In the genomic region with DNA sequence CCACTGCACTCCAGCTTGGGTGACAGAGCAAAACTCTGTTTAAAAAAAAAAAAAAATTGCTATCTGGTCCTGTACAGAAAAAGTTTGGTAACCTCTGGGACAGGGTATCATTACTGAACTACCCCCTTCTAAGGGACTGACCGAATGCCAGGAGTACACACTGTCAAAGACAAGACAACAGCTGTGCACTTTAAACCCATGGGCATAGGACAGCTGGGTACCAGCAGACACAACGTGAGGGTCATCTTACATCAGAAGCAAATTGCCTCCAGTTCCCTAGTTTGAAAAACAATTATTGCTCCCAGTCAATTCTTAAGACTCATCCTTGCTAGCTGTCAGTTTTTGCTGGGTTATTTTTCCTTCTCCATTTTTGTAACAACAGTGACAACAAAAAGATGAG, we compare ENCODE assay signal across 25 cellular contexts. TPM values are rescaled to one million over a fixed set of nuclear protein-coding genes. Genes with fewer than 3 reads are reported as not detected.
"Had no signal": no experiment of that assay in that cellular context is flagged by ENCODE, and none has a peak within 500 bp of the region (broad histone marks: within the 10 kb centered on the region; RNA-seq: fewer than 3 reads in every experiment).

No MANE protein-coding gene starts in this region.

- H3K27ac Mint-ChIP-seq: activated naive CD4-positive, alpha-beta T cell treated with anti-CD3 and anti-CD28 coated beads for 36 hours; activated naive CD8-positive, alpha-beta T cell treated with anti-CD3 and anti-CD28 coated beads, Interleukin-2, amount 50 U/mL, for 24 hours; naive thymus-derived CD4-positive, alpha-beta T cell had no signal

- H3K27ac ChIP-seq: brain microvascular endothelial cell, coronary artery, pancreas, tibial artery, VCaP had no signal

- H3K4me3 ChIP-seq: coronary artery, pancreas, tibial artery had no signal

- FAIRE-seq: pancreas had no signal

- DNase-seq: activated CD4-positive, alpha-beta T cell treated with anti-CD3 and anti-CD28 coated beads, Interleukin-2, amount 50 U/mL, for 1 hour; activated CD4-positive, CD25-positive, alpha-beta regulatory T cell treated with anti-CD3 and anti-CD28 coated beads, Interleukin-2, amount 50 U/mL, for 72 hours; activated CD8-positive, alpha-beta memory T cell treated with anti-CD3 and anti-CD28 coated beads, Interleukin-2, amount 50 U/mL, for 4 hours; activated naive CD4-positive, alpha-beta T cell treated with anti-CD3 and anti-CD28 coated beads for 36 hours; activated naive CD8-positive, alpha-beta T cell treated with anti-CD3 and anti-CD28 coated beads, Interleukin-2, amount 50 U/mL, for 24 hours; activated T-cell treated with anti-CD3 and anti-CD28 coated beads, Interleukin-2, amount 50 U/mL, for 4 hours; anterior cingulate cortex; brain microvascular endothelial cell; hippocampal formation; islet precursor cell; naive thymus-derived CD4-positive, alpha-beta T cell; pancreas; stimulated activated naive CD8-positive, alpha-beta T cell treated with anti-CD3 and anti-CD28 coated beads, Interleukin-15, Interleukin-2, amounts not matched to agents 100 U/mL and 50 U/mL, for 24 hours; substantia nigra; SW 1271; T-helper 2 cell; tibial artery had no signal

- H3K9me3 Mint-ChIP-seq: activated naive CD4-positive, alpha-beta T cell treated with anti-CD3 and anti-CD28 coated beads for 36 hours; activated naive CD8-positive, alpha-beta T cell treated with anti-CD3 and anti-CD28 coated beads, Interleukin-2, amount 50 U/mL, for 24 hours; activated T-cell treated with anti-CD3 and anti-CD28 coated beads, Interleukin-2, amount 50 U/mL, for 4 hours; naive thymus-derived CD4-positive, alpha-beta T cell had no signal

- H3K9me3 ChIP-seq: pancreas, tibial artery had no signal

- H3K27me3 Mint-ChIP-seq: activated naive CD8-positive, alpha-beta T cell treated with anti-CD3 and anti-CD28 coated beads, Interleukin-2, amount 50 U/mL, for 24 hours; naive thymus-derived CD4-positive, alpha-beta T cell had no signal

- H3K4me3 Mint-ChIP-seq: activated naive CD4-positive, alpha-beta T cell treated with anti-CD3 and anti-CD28 coated beads for 36 hours; activated naive CD8-positive, alpha-beta T cell treated with anti-CD3 and anti-CD28 coated beads, Interleukin-2, amount 50 U/mL, for 24 hours; activated T-cell treated with anti-CD3 and anti-CD28 coated beads, Interleukin-2, amount 50 U/mL, for 4 hours; naive thymus-derived CD4-positive, alpha-beta T cell had no signal

- H3K27me3 ChIP-seq: brain microvascular endothelial cell, pancreas, tibial artery had no signal

RNA-seq across cellular contexts. Expression of gene C11orf91, which starts 17.8 kb away (rescaled TPM):
- total RNA-seq: activated naive CD4-positive, alpha-beta T cell treated with anti-CD3 and anti-CD28 coated beads for 36 hours; activated T-cell treated with anti-CD3 and anti-CD28 coated beads, Interleukin-2, amount 50 U/mL, for 4 hours; fibroblast of villous mesenchyme; lung microvascular endothelial cell; mononuclear cell; naive thymus-derived CD4-positive, alpha-beta T cell; renal cortical epithelial cell; skeletal muscle tissue; urinary bladder had no signal
- polyA plus RNA-seq: naive thymus-derived CD4-positive, alpha-beta T cell; urinary bladder had no signal
